In genomic region chr1:221753828-221754188, GRCh38 we compare ENCODE assay signal across 10 cellular contexts.
DNase-seq lines count a peak whose midpoint lies in the region; ATAC-seq lines count a peak whose summit lies in the region.
"Had no signal": no experiment of that assay in that cellular context is flagged by ENCODE, and none has a peak within 500 bp of the region (broad histone marks: within the 10 kb centered on the region; RNA-seq: fewer than 3 reads in every experiment).

No MANE protein-coding gene starts in this region.

- ATAC-seq in HG02610 (IDR thresholded peaks at IDR 0.05; ENCODE audit: unreplicated experiment) (peak; percentile 30), HG03457 (IDR thresholded peaks at IDR 0.05; ENCODE audit: unreplicated experiment) (peak; percentile 21)
- ATAC-seq in stimulated activated naive B cell treated with anti-CD40 and anti-IgM and Interleukin-4, amounts not matched to agents 10 μg/mL and 1 μg/mL and 100 μg/mL, for 72 hours (replicated peaks) = peak; percentile 46 to 54

- no peaks in the 10 kb centered on the region for H3K36me3 Mint-ChIP-seq in activated naive CD4-positive, alpha-beta T cell treated with anti-CD3 and anti-CD28 coated beads, Interleukin-2, amount 50 U/mL, for 24 hours
- peaks cover 13 to 24% of the 10 kb centered on the region in 2 donors for H3K36me3 Mint-ChIP-seq in stimulated activated naive B cell treated with anti-CD40 and anti-IgM and Interleukin-4, amounts not matched to agents 10 μg/mL and 1 μg/mL and 100 μg/mL, for 72 hours

- DNase-seq in activated naive CD4-positive, alpha-beta T cell treated with Interleukin-2 at 50 U/mL for 16 hours = no peak
- no peak for DNase-seq in stimulated activated naive B cell treated with anti-CD40 and anti-IgM and Interleukin-4, amounts not matched to agents 10 μg/mL and 1 μg/mL and 100 μg/mL, for 72 hours
- DNase-seq in nucleus accumbens (lab: John Stamatoyannopoulos, UW) (no peak), NCI-H1105 treated with DMSO at 0.1 percent for 48 hours (lab: John Stamatoyannopoulos, UW) (no peak)
- DNase-seq in activated CD4-positive, alpha-beta T cell treated with anti-CD3 and anti-CD28 coated beads, Interleukin-2, amount 50 U/mL, for 4 hours = no peak
- DNase-seq: cortex of kidney, hypothalamus had no signal

- peak overlapping the region; percentile 20 for H3K4me3 Mint-ChIP-seq in activated naive CD4-positive, alpha-beta T cell treated with anti-CD3 and anti-CD28 coated beads, Interleukin-2, amount 50 U/mL, for 24 hours
- peak overlapping the region; percentile 60 for H3K4me3 Mint-ChIP-seq in stimulated activated naive B cell treated with anti-CD40 and anti-IgM and Interleukin-4, amounts not matched to agents 10 μg/mL and 1 μg/mL and 100 μg/mL, for 72 hours

- no peaks in the 10 kb centered on the region for H3K27me3 Mint-ChIP-seq in activated naive CD4-positive, alpha-beta T cell treated with anti-CD3 and anti-CD28 coated beads, Interleukin-2, amount 50 U/mL, for 24 hours
- no peaks in the 10 kb centered on the region for H3K27me3 Mint-ChIP-seq in stimulated activated naive B cell treated with anti-CD40 and anti-IgM and Interleukin-4, amounts not matched to agents 10 μg/mL and 1 μg/mL and 100 μg/mL, for 72 hours

- no peaks in the 10 kb centered on the region for H3K9me3 Mint-ChIP-seq in activated naive CD4-positive, alpha-beta T cell treated with anti-CD3 and anti-CD28 coated beads, Interleukin-2, amount 50 U/mL, for 24 hours
- H3K9me3 Mint-ChIP-seq in stimulated activated naive B cell treated with anti-CD40 and anti-IgM and Interleukin-4, amounts not matched to agents 10 μg/mL and 1 μg/mL and 100 μg/mL, for 72 hours = peaks cover 4 to 11% of the 10 kb centered on the region in 2 donors

- H3K27ac Mint-ChIP-seq in activated naive CD4-positive, alpha-beta T cell treated with anti-CD3 and anti-CD28 coated beads, Interleukin-2, amount 50 U/mL, for 24 hours = peak overlapping the region; percentile 83
- peak overlapping the region; percentile 95 for H3K27ac Mint-ChIP-seq in stimulated activated naive B cell treated with anti-CD40 and anti-IgM and Interleukin-4, amounts not matched to agents 10 μg/mL and 1 μg/mL and 100 μg/mL, for 72 hours

- peaks cover 14% of the 10 kb centered on the region for H3K4me1 Mint-ChIP-seq in activated naive CD4-positive, alpha-beta T cell treated with anti-CD3 and anti-CD28 coated beads, Interleukin-2, amount 50 U/mL, for 24 hours
- H3K4me1 Mint-ChIP-seq in stimulated activated naive B cell treated with anti-CD40 and anti-IgM and Interleukin-4, amounts not matched to agents 10 μg/mL and 1 μg/mL and 100 μg/mL, for 72 hours = peaks cover 48 to 64% of the 10 kb centered on the region in 2 donors
